ENCODE assay signal across 7 cellular contexts in genomic region chr3:195514610-195515235, GRCh38. TPM values are rescaled to one million over a fixed set of nuclear protein-coding genes. Genes with fewer than 3 reads are reported as not detected.
DNase-seq lines count a peak whose midpoint lies in the region; ATAC-seq, FAIRE-seq and TF ChIP-seq lines count a peak whose summit lies in the region.
"Not testable (repeated sequence)": the region's sequence is repeated elsewhere in the genome, so short reads cannot be mapped to it uniquely, and the experiment has no call there.

No MANE protein-coding gene starts in this region.

- ATAC-seq in stimulated activated effector memory CD8-positive, alpha-beta T cell treated with anti-CD3 and anti-CD28 coated beads, Interleukin-12 subunit alpha, Interleukin-12 subunit beta, amount 100 ng/mL, for 72 hours = peak; percentile 87

- intact Hi-C loops in CD4-positive, alpha-beta memory T cell (cut with micrococcal nuclease); activated CD4-positive, alpha-beta T cell treated with anti-CD3 and anti-CD28 coated beads, Interleukin-2, amount 10 ng/mL, durations not matched to agents 24 days and 14 days (cut with micrococcal nuclease): not testable (repeated sequence)
- intact Hi-C loops in activated T-helper 2 cell treated with anti-CD3 and anti-CD28 coated beads, Interferon-gamma antibody, Interleukin-2, Interleukin-4, amounts not matched to agents 10 μg/mL and 5 μg/mL and 100 μg/mL, durations not matched to agents 14 hours and 24 hours and 36 hours (cut with micrococcal nuclease) = loop anchor here (10.0 kb wide), 1 partner anchor 830 kb away; the partner anchor contains the start of gene FAM43A

- not testable (repeated sequence) for H3K27me3 Mint-ChIP-seq in CD4-positive, alpha-beta memory T cell; activated CD4-positive, alpha-beta T cell treated with anti-CD3 and anti-CD28 coated beads, Interleukin-2, amount 10 ng/mL, durations not matched to agents 24 days and 14 days; activated T-helper 2 cell treated with anti-CD3 and anti-CD28 coated beads, Interferon-gamma antibody, Interleukin-2, Interleukin-4, amounts not matched to agents 10 μg/mL and 5 μg/mL and 100 μg/mL, durations not matched to agents 14 hours and 24 hours and 36 hours (ENCODE audit: low read depth); astrocyte (ENCODE audit: low read depth, unreplicated experiment)

- peaks cover 7 to 29% (median 18%) of the 10 kb centered on the region in 4 donors for H3K4me1 Mint-ChIP-seq in CD4-positive, alpha-beta memory T cell
- peaks cover 11% of the 10 kb centered on the region for H3K4me1 Mint-ChIP-seq in activated CD4-positive, alpha-beta T cell treated with anti-CD3 and anti-CD28 coated beads, Interleukin-2, amount 10 ng/mL, durations not matched to agents 24 days and 14 days
- peaks cover 17% of the 10 kb centered on the region for H3K4me1 Mint-ChIP-seq in activated T-helper 2 cell treated with anti-CD3 and anti-CD28 coated beads, Interferon-gamma antibody, Interleukin-2, Interleukin-4, amounts not matched to agents 10 μg/mL and 5 μg/mL and 100 μg/mL, durations not matched to agents 14 hours and 24 hours and 36 hours (ENCODE audit: low read depth)
- H3K4me1 Mint-ChIP-seq in astrocyte (ENCODE audit: low read depth, unreplicated experiment) = not testable (repeated sequence)
- H3K4me1 Mint-ChIP-seq in stimulated activated effector memory CD8-positive, alpha-beta T cell treated with anti-CD3 and anti-CD28 coated beads, Interleukin-12 subunit alpha, Interleukin-12 subunit beta, amount 100 ng/mL, for 72 hours = peaks cover 14% of the 10 kb centered on the region

- not testable (repeated sequence) for H3K27me3 ChIP-seq in CD4-positive, alpha-beta memory T cell (ENCODE audit: insufficient read depth, low read length); astrocyte (ENCODE audit: insufficient read depth, low read length); keratinocyte (ENCODE audit: control insufficient read depth, extremely low read depth, insufficient read depth, low read length)

- H3K27ac ChIP-seq in CD4-positive, alpha-beta memory T cell (ENCODE audit: low read depth, low read length); astrocyte (ENCODE audit: low read depth, low read length); keratinocyte (ENCODE audit: control insufficient read depth, insufficient read depth, low read length): not testable (repeated sequence)

- peak overlapping the region in 6 of 7 donors; percentile 12 to 83 (median 58) for H3K27ac Mint-ChIP-seq in CD4-positive, alpha-beta memory T cell
- H3K27ac Mint-ChIP-seq in activated CD4-positive, alpha-beta T cell treated with anti-CD3 and anti-CD28 coated beads, Interleukin-2, amount 10 ng/mL, durations not matched to agents 24 days and 14 days = peak overlapping the region; percentile 71
- peak overlapping the region; percentile 57 for H3K27ac Mint-ChIP-seq in activated T-helper 2 cell treated with anti-CD3 and anti-CD28 coated beads, Interferon-gamma antibody, Interleukin-2, Interleukin-4, amounts not matched to agents 10 μg/mL and 5 μg/mL and 100 μg/mL, durations not matched to agents 14 hours and 24 hours and 36 hours
- not testable (repeated sequence) for H3K27ac Mint-ChIP-seq in astrocyte (ENCODE audit: unreplicated experiment)
- H3K27ac Mint-ChIP-seq in stimulated activated effector memory CD8-positive, alpha-beta T cell treated with anti-CD3 and anti-CD28 coated beads, Interleukin-12 subunit alpha, Interleukin-12 subunit beta, amount 100 ng/mL, for 72 hours = peak overlapping the region; percentile 45

- H2AFZ ChIP-seq in astrocyte (ENCODE audit: low read depth, low read length); keratinocyte (ENCODE audit: control insufficient read depth, low read length): not testable (repeated sequence)

- FAIRE-seq in H54 (lab: Jason Lieb, UNC) (peak; percentile 84), astrocyte (lab: Jason Lieb, UNC) (peak; percentile 26), keratinocyte (lab: Jason Lieb, UNC) (peak; percentile 48)

- H3K4me1 ChIP-seq in CD4-positive, alpha-beta memory T cell (ENCODE audit: insufficient read depth, low read length); astrocyte (ENCODE audit: insufficient read depth, low read length); keratinocyte (ENCODE audit: control insufficient read depth, extremely low read depth, insufficient read depth, low read length): not testable (repeated sequence)

- H3K36me3 ChIP-seq in CD4-positive, alpha-beta memory T cell (ENCODE audit: insufficient read depth, low read length) = peaks cover 51% of the 10 kb centered on the region
- not testable (repeated sequence) for H3K36me3 ChIP-seq in astrocyte (ENCODE audit: insufficient read depth, low read length); keratinocyte (ENCODE audit: control insufficient read depth in 2 of 2, extremely low read depth in 1 of 2, insufficient read depth in 2 of 2, low read length in 2 of 2)

- not testable (repeated sequence) for TF ChIP-seq CTCF in astrocyte (IDR thresholded peaks at IDR 0.05; ENCODE audit: insufficient read depth, low read depth, low read length); keratinocyte (optimal IDR thresholded peaks at IDR 0.05 in 1 of 3, IDR thresholded peaks at IDR 0.05 in 1 of 3, conservative IDR thresholded peaks at IDR 0.05 in 1 of 3; ENCODE audit: extremely low read depth in 1 of 3, insufficient read depth in 2 of 3, low read length in 3 of 3)

- H3K4me3 ChIP-seq in CD4-positive, alpha-beta memory T cell (ENCODE audit: low read length in 2 of 2); astrocyte (ENCODE audit: insufficient read depth, low read depth, low read length); keratinocyte (ENCODE audit: control insufficient read depth in 2 of 3, extremely low read depth in 1 of 3, insufficient read depth in 2 of 3, low read depth in 1 of 3, low read length in 3 of 3): not testable (repeated sequence)

- DNase-seq in CD4-positive, alpha-beta memory T cell; H54 (ENCODE audit: insufficient read length, low spot score); activated CD4-positive, alpha-beta T cell treated with anti-CD3 and anti-CD28 coated beads, Interleukin-2, amount 10 ng/mL, durations not matched to agents 24 days and 14 days; activated T-helper 2 cell treated with anti-CD3 and anti-CD28 coated beads, Interferon-gamma antibody, Interleukin-2, Interleukin-4, amounts not matched to agents 10 μg/mL and 5 μg/mL and 100 μg/mL, durations not matched to agents 14 hours and 24 hours and 36 hours (ENCODE audit: low spot score); astrocyte (ENCODE audit: low read depth); keratinocyte (ENCODE audit: low read depth, low spot score); stimulated activated effector memory CD8-positive, alpha-beta T cell treated with anti-CD3 and anti-CD28 coated beads, Interleukin-12 subunit alpha, Interleukin-12 subunit beta, amount 100 ng/mL, for 72 hours (ENCODE audit: low spot score in 2 of 2): not testable (repeated sequence)

- peaks cover 61 to 81% of the 10 kb centered on the region in 2 donors for H3K36me3 Mint-ChIP-seq in CD4-positive, alpha-beta memory T cell
- H3K36me3 Mint-ChIP-seq in activated CD4-positive, alpha-beta T cell treated with anti-CD3 and anti-CD28 coated beads, Interleukin-2, amount 10 ng/mL, durations not matched to agents 24 days and 14 days (ENCODE audit: low read depth) = peaks cover 51% of the 10 kb centered on the region
- H3K36me3 Mint-ChIP-seq in activated T-helper 2 cell treated with anti-CD3 and anti-CD28 coated beads, Interferon-gamma antibody, Interleukin-2, Interleukin-4, amounts not matched to agents 10 μg/mL and 5 μg/mL and 100 μg/mL, durations not matched to agents 14 hours and 24 hours and 36 hours (ENCODE audit: low read depth) = peaks cover 65% of the 10 kb centered on the region
- H3K36me3 Mint-ChIP-seq in astrocyte (ENCODE audit: low read depth, unreplicated experiment) = not testable (repeated sequence)
- H3K36me3 Mint-ChIP-seq in stimulated activated effector memory CD8-positive, alpha-beta T cell treated with anti-CD3 and anti-CD28 coated beads, Interleukin-12 subunit alpha, Interleukin-12 subunit beta, amount 100 ng/mL, for 72 hours = peaks cover 88% of the 10 kb centered on the region

- not testable (repeated sequence) for H3K9me1 ChIP-seq in keratinocyte (ENCODE audit: control insufficient read depth, extremely low read depth, insufficient read depth, low read length)

- TF ChIP-seq POLR2A in H54 (IDR thresholded peaks at IDR 0.05; ENCODE audit: low read depth, low read length) = not testable (repeated sequence)

- not testable (repeated sequence) for H3K4me3 Mint-ChIP-seq in CD4-positive, alpha-beta memory T cell; activated CD4-positive, alpha-beta T cell treated with anti-CD3 and anti-CD28 coated beads, Interleukin-2, amount 10 ng/mL, durations not matched to agents 24 days and 14 days; activated T-helper 2 cell treated with anti-CD3 and anti-CD28 coated beads, Interferon-gamma antibody, Interleukin-2, Interleukin-4, amounts not matched to agents 10 μg/mL and 5 μg/mL and 100 μg/mL, durations not matched to agents 14 hours and 24 hours and 36 hours (ENCODE audit: low read depth); astrocyte (ENCODE audit: unreplicated experiment); stimulated activated effector memory CD8-positive, alpha-beta T cell treated with anti-CD3 and anti-CD28 coated beads, Interleukin-12 subunit alpha, Interleukin-12 subunit beta, amount 100 ng/mL, for 72 hours

- not testable (repeated sequence) for H3K9me3 ChIP-seq in CD4-positive, alpha-beta memory T cell (ENCODE audit: control insufficient read depth in 1 of 2, low read length in 2 of 2); astrocyte (ENCODE audit: insufficient read depth, low read depth, low read length); keratinocyte (ENCODE audit: control insufficient read depth, low read depth, low read length)

- CTCF ChIA-PET in CD4-positive, alpha-beta memory T cell (lab: Charles Lee; ENCODE audit: partially characterized antibody) = interaction anchor here (0.8 to 4.3 kb wide), 3 partner anchors 9 to 244 kb away, joined by 3 to 22 read pairs (median 3); partner anchors contain the start of gene XXYLT1

- not testable (repeated sequence) for H3K9me3 Mint-ChIP-seq in CD4-positive, alpha-beta memory T cell; activated CD4-positive, alpha-beta T cell treated with anti-CD3 and anti-CD28 coated beads, Interleukin-2, amount 10 ng/mL, durations not matched to agents 24 days and 14 days; activated T-helper 2 cell treated with anti-CD3 and anti-CD28 coated beads, Interferon-gamma antibody, Interleukin-2, Interleukin-4, amounts not matched to agents 10 μg/mL and 5 μg/mL and 100 μg/mL, durations not matched to agents 14 hours and 24 hours and 36 hours; astrocyte (ENCODE audit: unreplicated experiment); stimulated activated effector memory CD8-positive, alpha-beta T cell treated with anti-CD3 and anti-CD28 coated beads, Interleukin-12 subunit alpha, Interleukin-12 subunit beta, amount 100 ng/mL, for 72 hours

- not testable (repeated sequence) for H3K79me2 ChIP-seq in astrocyte (ENCODE audit: insufficient read depth, low read length); keratinocyte (ENCODE audit: control insufficient read depth, insufficient read depth, low read length)

- dilution Hi-C loops in keratinocyte (cut with MboI; ENCODE audit: extremely low pct_ligation_motif_present, low sequenced_read_pairs) = not testable (repeated sequence)

- H3K9ac ChIP-seq in astrocyte (ENCODE audit: low read length); keratinocyte (ENCODE audit: control insufficient read depth, extremely low read depth, insufficient read depth, low read length): not testable (repeated sequence)

- POLR2A ChIA-PET in CD4-positive, alpha-beta memory T cell (lab: Charles Lee; ENCODE audit: partially characterized antibody) = interaction anchor here (1.6 to 2.0 kb wide), 2 partner anchors 28 to 243 kb away, joined by 5 to 6 read pairs; partner anchors contain the start of genes PPP1R2 and XXYLT1

- H3K4me2 ChIP-seq in astrocyte (ENCODE audit: low read length); keratinocyte (ENCODE audit: control insufficient read depth, extremely low read depth, insufficient read depth, low read depth, low read length): not testable (repeated sequence)

- H4K20me1 ChIP-seq in astrocyte (ENCODE audit: insufficient read depth, low read length); keratinocyte (ENCODE audit: control insufficient read depth, extremely low read depth, insufficient read depth, low read length): not testable (repeated sequence)

RNA-seq across cellular contexts. Expression of gene PPP1R2, which starts 28.4 kb away (rescaled TPM):
- 100 to 1,000 TPM; 136 to 137 TPM for total RNA-seq in CD4-positive, alpha-beta memory T cell
- polyA plus RNA-seq in CD4-positive, alpha-beta memory T cell = 100 to 1,000 TPM; 302 to 303 TPM
- 75.2 and 78.2 TPM in 2 replicates for total RNA-seq in activated CD4-positive, alpha-beta T cell treated with anti-CD3 and anti-CD28 coated beads, Interleukin-2, amount 10 ng/mL, durations not matched to agents 24 days and 14 days
- 74.2 and 75.0 TPM in 2 replicates for total RNA-seq in activated T-helper 2 cell treated with anti-CD3 and anti-CD28 coated beads, Interferon-gamma antibody, Interleukin-2, Interleukin-4, amounts not matched to agents 10 μg/mL and 5 μg/mL and 100 μg/mL, durations not matched to agents 14 hours and 24 hours and 36 hours
- 34.5 and 37.4 TPM in 2 replicates for total RNA-seq in astrocyte
- 14.0 to 43.2 TPM (median 39.0 TPM) in 3 replicates for polyA plus RNA-seq in keratinocyte
- 124 TPM for polyA plus RNA-seq in keratinocyte (2011; ENCODE audit: low read depth)
- 13.4 and 25.1 TPM in 2 replicates for polyA plus RNA-seq in keratinocyte (2011; cell fraction: cytosol; rRNA removed)
- 8.7 and 11.0 TPM in 2 replicates for polyA plus RNA-seq in keratinocyte (2011; cell fraction: nucleus; rRNA removed)
- 22.4 and 25.8 TPM in 2 replicates for polyA plus RNA-seq in keratinocyte (2012; ENCODE audit: low replicate concordance)
- 17.5 to 43.7 TPM (median 21.7 TPM) in 3 replicates for polyA minus RNA-seq in keratinocyte
- 55.6 TPM for polyA minus RNA-seq in keratinocyte (2011; cell fraction: cytosol; rRNA and poly(A)+ RNA removed)
- polyA minus RNA-seq in keratinocyte (2011; cell fraction: nucleus; rRNA and poly(A)+ RNA removed) = 15.4 and 28.0 TPM in 2 replicates
